8 cellular contexts compared by ENCODE assay signal in genomic region chr16:5033256-5034166, GRCh38. TPM values are rescaled to one million over a fixed set of nuclear protein-coding genes. Genes with fewer than 3 reads are reported as not detected.
A peak's percentile ranks its signal among the peaks of the same experiment; 100 is the strongest.
DNase-seq lines count a peak whose midpoint lies in the region; ATAC-seq, FAIRE-seq and TF ChIP-seq lines count a peak whose summit lies in the region.

Gene NAGPA (minus strand): TSS chr16:5033935. CDS start chr16:5033914, 21 bp downstream.

- peak; percentile 93 for FAIRE-seq in GM12891 (lab: Jason Lieb, UNC)

- TF ChIP-seq CTCF in prostate gland (IDR thresholded peaks at IDR 0.05): peak in 1 of 4 experiments; percentile 13
- no peak for TF ChIP-seq CTCF in upper lobe of right lung (IDR thresholded peaks at IDR 0.05)

- H3K9me3 ChIP-seq in prostate gland (no peaks in the 10 kb centered on the region), upper lobe of right lung (no peaks in the 10 kb centered on the region)

- intact Hi-C loops in left ventricle myocardium superior (cut with micrococcal nuclease) (no loop called here), prostate gland (cut with DNase I) (no loop called here), upper lobe of right lung (cut with DNase I) (no loop called here)

- DNase-seq in GM12891 (ENCODE audit: insufficient read length, low spot score) (peak; percentile 92), NCI-H1417 treated with DMSO at 0.1 percent for 48 hours (lab: John Stamatoyannopoulos, UW) (peak; percentile 16), T-helper 2 cell (peak; percentile 67 to 90 (median 76)), left ventricle myocardium superior (peak; percentile 95), prostate gland (ENCODE audit: low spot score) (peak; percentile 92), upper lobe of right lung (peak; percentile 95)

- no peaks in the 10 kb centered on the region for H3K27me3 ChIP-seq in prostate gland (replicated peaks; ENCODE audit: insufficient read depth)
- H3K27me3 ChIP-seq in upper lobe of right lung: no peaks in the 10 kb centered on the region

- H3K27ac ChIP-seq in angular gyrus (ENCODE audit: low read depth, low read length) (peak within 1 kb of the TSS; percentile 74), prostate gland (peak within 1 kb of the TSS; percentile 72 to 73), upper lobe of right lung (peak within 1 kb of the TSS; percentile 52)

- ATAC-seq in HG02678 (IDR thresholded peaks at IDR 0.05; ENCODE audit: unreplicated experiment) (peak; percentile 88), left ventricle myocardium superior (peak; percentile 95), upper lobe of right lung (peak; percentile 94)

- H3K4me1 ChIP-seq in prostate gland (replicated peaks): peaks cover 4% of the 10 kb centered on the region
- H3K4me1 ChIP-seq in upper lobe of right lung: peaks cover 13% of the 10 kb centered on the region

- WGBS in prostate gland: under 1% methylated on average over 94 of the region's 104 CpGs

- H3K4me3 ChIP-seq in prostate gland: peak within 1 kb of the TSS; percentile 82 to 86
- H3K4me3 ChIP-seq in upper lobe of right lung: peak within 1 kb of the TSS; percentile 65

- H3K36me3 ChIP-seq in prostate gland (no peaks in the 10 kb centered on the region), upper lobe of right lung (no peaks in the 10 kb centered on the region)

- TF ChIP-seq POLR2A in GM12891 (IDR thresholded peaks at IDR 0.05; ENCODE audit: low read depth, low read length) (peak; percentile 71), prostate gland (IDR thresholded peaks at IDR 0.05) (no peak)

TF ChIP-seq in GM12891, 5 proteins besides CTCF, POLR2A, EP300 and RAD21:
- TF ChIP-seq POU2F2 (IDR thresholded peaks at IDR 0.05; ENCODE audit: low read depth, low read length) (peak; percentile 70; the same call in 1 of the 2 replicates), POLR2AphosphoS5 (IDR thresholded peaks at IDR 0.05; ENCODE audit: low read depth, low read length) (peak; percentile 61), TAF1 (IDR thresholded peaks at IDR 0.05; ENCODE audit: low read depth, low read length) (peak; percentile 84), PAX5 (IDR thresholded peaks at IDR 0.05; ENCODE audit: insufficient read depth, low read length, severe bottlenecking) (peak; percentile 79), SPI1 (IDR thresholded peaks at IDR 0.05; ENCODE audit: low read depth, low read length) (peak; percentile 43)

RNA-seq across cellular contexts. Expression of gene NAGPA, which starts in this region (rescaled TPM):
- 6.2 TPM for polyA plus RNA-seq in GM12891 (2012; ENCODE audit: low read depth, missing spikeins)
- total RNA-seq in left ventricle myocardium superior (6.1 TPM), prostate gland (10 to 100 TPM; 29.1 to 32.3 TPM), upper lobe of right lung (16.7 TPM)

Comparison
In these comparisons a context has a peak if more than half of its experiments do, and no peak if none do; other contexts are left out.
1. Peak in every context shown above with its lines: DNase-seq, ATAC-seq, H3K4me3 ChIP-seq and H3K27ac ChIP-seq.
2. DNase-seq: peak in every context shown above with its lines; median percentile 95 in left ventricle myocardium superior; 95 in upper lobe of right lung; 92 in GM12891; 92 in prostate gland; 76 in T-helper 2 cell; 16 in NCI-H1417 treated with DMSO at 0.1 percent for 48 hours.